Comparison of ENCODE assay signal across 7 cellular contexts in the genomic region with DNA sequence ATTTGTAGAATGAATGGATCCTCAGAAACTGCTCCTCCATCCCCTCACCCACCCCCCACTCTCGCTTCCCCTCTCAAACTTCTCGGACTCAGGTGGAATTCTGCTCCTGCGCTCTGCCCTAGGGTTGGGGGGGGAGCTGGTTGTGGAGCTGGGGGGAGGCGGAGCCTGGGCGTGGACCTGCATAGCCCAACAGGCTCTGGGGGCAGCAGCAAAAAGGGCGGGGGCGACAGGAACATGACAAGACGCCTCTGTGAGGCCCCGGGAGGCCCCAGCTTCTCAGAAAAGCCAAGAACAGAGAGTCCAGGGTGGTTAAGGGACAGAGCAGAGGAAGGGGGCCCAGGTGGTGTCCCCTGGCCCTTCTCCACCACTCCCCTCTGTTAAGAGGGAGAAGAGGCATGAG.
A peak's percentile ranks its signal among the peaks of the same experiment; 100 is the strongest.
DNase-seq lines count a peak whose midpoint lies in the region; ATAC-seq and TF ChIP-seq lines count a peak whose summit lies in the region.
"Had no signal": no experiment of that assay in that cellular context is flagged by ENCODE, and none has a peak within 500 bp of the region (broad histone marks: within the 10 kb centered on the region; RNA-seq: fewer than 3 reads in every experiment).

No MANE protein-coding gene starts in this region.

- peak overlapping the region; percentile 85 for H3K4me3 Mint-ChIP-seq in central memory CD8-positive, alpha-beta T cell

- peaks cover 62% of the 10 kb centered on the region for H3K36me3 Mint-ChIP-seq in central memory CD8-positive, alpha-beta T cell (ENCODE audit: insufficient read depth)

- no peaks in the 10 kb centered on the region for H3K9me3 Mint-ChIP-seq in central memory CD8-positive, alpha-beta T cell

- no peaks in the 10 kb centered on the region for H3K27me3 Mint-ChIP-seq in central memory CD8-positive, alpha-beta T cell

- TF ChIP-seq CTCF in HL-60 (IDR thresholded peaks at IDR 0.05; ENCODE audit: insufficient read depth, low read length) = no peak

- H3K27ac ChIP-seq in HL-60 (replicated peaks) = peak overlapping the region; percentile 22; the same call in 1 of the 2 replicates

- H3K4me3 ChIP-seq in HL-60 (replicated peaks; ENCODE audit: insufficient read depth, low read length) = no peak overlapping the region
- H3K4me3 ChIP-seq in skeletal muscle cell (ENCODE audit: low read depth, low read length) = peak overlapping the region; percentile 92

- DNase-seq in HL-60 (ENCODE audit: low read depth in 1 of 2, low spot score in 1 of 2) (no peak), skeletal muscle cell (ENCODE audit: low read depth) (no peak), islet precursor cell (no peak), midbrain (lab: John Stamatoyannopoulos, UW) (no peak)
- no peak for DNase-seq in central memory CD8-positive, alpha-beta T cell (ENCODE audit: low spot score in 2 of 2)
- DNase-seq: effector CD8-positive, alpha-beta T cell had no signal

- no peaks in the 10 kb centered on the region for H3K27me3 ChIP-seq in HL-60 (ENCODE audit: insufficient read depth, poor library complexity, severe bottlenecking)

- peaks cover 60% of the 10 kb centered on the region for H3K4me1 Mint-ChIP-seq in central memory CD8-positive, alpha-beta T cell

- no peak for ATAC-seq in central memory CD8-positive, alpha-beta T cell (replicated peaks; ENCODE audit: extremely low read depth, poor library complexity, severe bottlenecking)
- no peak for ATAC-seq in HG02623 (IDR thresholded peaks at IDR 0.05; ENCODE audit: unreplicated experiment)

- peak overlapping the region; percentile 92 for H3K27ac Mint-ChIP-seq in central memory CD8-positive, alpha-beta T cell (ENCODE audit: low read depth)
